ENCODE assay signal across 1 cellular context in the genomic region with DNA sequence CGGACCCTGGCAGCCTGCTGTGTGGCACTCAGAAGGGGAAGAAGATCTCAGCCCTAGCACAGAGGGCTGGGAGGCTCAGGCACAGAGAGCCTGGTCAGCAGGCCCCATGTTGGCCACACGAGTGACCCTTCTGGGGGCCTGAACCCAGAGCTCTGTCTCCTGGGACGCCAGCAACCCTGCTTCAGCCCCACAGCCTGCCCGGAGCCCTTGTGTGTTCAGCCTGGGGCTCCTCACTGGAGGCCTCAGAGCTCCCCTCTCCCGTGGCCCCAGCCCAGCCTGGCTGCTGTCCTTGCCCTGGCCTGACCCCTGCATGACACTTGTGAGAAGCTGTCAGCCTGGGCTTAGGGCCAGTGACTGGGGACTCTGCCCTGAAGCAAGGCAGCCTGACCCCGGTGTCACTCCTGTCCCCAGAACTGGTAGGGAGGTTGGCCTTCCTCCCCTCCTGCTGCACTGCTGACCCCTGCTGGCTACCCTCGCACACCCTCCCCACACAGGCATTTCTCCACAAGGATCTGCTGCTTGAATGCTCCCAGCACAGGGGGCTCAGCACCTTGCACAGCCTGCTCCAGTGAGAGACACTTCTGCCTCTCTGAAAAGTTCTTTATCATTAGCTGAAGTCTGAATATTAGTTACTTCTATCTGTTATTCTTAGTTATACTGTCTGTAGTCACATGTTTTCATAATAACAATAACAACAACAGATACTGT.
TF ChIP-seq lines count a peak whose summit lies in the region.

No MANE protein-coding gene starts in this region.

TF ChIP-seq in K562, 482 proteins besides CTCF, POLR2A, EP300 and RAD21 (continued from another document and continues in another):
- TF ChIP-seq, protein P1, sequence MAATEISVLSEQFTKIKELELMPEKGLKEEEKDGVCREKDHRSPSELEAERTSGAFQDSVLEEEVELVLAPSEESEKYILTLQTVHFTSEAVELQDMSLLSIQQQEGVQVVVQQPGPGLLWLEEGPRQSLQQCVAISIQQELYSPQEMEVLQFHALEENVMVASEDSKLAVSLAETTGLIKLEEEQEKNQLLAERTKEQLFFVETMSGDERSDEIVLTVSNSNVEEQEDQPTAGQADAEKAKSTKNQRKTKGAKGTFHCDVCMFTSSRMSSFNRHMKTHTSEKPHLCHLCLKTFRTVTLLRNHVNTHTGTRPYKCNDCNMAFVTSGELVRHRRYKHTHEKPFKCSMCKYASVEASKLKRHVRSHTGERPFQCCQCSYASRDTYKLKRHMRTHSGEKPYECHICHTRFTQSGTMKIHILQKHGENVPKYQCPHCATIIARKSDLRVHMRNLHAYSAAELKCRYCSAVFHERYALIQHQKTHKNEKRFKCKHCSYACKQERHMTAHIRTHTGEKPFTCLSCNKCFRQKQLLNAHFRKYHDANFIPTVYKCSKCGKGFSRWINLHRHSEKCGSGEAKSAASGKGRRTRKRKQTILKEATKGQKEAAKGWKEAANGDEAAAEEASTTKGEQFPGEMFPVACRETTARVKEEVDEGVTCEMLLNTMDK (IDR thresholded peaks at IDR 0.05; ENCODE audit: borderline replicate concordance, insufficient read depth, low read depth, low read length, poor library complexity, severe bottlenecking): no peak
- TF ChIP-seq KAT2B (IDR thresholded peaks at IDR 0.05; ENCODE audit: low read depth, low read length): no peak
- peak; percentile 41; the same call in 1 of the 2 replicates for TF ChIP-seq MTA3 (IDR thresholded peaks at IDR 0.05; ENCODE audit: borderline replicate concordance)
- TF ChIP-seq ATF3 (IDR thresholded peaks at IDR 0.05): no peak
- no peak for TF ChIP-seq ATF3 (CRISPR knock-in tag; conservative IDR thresholded peaks at IDR 0.05)
- TF ChIP-seq MCM5 (IDR thresholded peaks at IDR 0.05; ENCODE audit: low read depth): no peak
- TF ChIP-seq, protein P2, sequence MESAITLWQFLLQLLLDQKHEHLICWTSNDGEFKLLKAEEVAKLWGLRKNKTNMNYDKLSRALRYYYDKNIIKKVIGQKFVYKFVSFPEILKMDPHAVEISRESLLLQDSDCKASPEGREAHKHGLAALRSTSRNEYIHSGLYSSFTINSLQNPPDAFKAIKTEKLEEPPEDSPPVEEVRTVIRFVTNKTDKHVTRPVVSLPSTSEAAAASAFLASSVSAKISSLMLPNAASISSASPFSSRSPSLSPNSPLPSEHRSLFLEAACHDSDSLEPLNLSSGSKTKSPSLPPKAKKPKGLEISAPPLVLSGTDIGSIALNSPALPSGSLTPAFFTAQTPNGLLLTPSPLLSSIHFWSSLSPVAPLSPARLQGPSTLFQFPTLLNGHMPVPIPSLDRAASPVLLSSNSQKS (CRISPR knock-in tag; IDR thresholded peaks at IDR 0.05): no peak
- TF ChIP-seq, protein P3, sequence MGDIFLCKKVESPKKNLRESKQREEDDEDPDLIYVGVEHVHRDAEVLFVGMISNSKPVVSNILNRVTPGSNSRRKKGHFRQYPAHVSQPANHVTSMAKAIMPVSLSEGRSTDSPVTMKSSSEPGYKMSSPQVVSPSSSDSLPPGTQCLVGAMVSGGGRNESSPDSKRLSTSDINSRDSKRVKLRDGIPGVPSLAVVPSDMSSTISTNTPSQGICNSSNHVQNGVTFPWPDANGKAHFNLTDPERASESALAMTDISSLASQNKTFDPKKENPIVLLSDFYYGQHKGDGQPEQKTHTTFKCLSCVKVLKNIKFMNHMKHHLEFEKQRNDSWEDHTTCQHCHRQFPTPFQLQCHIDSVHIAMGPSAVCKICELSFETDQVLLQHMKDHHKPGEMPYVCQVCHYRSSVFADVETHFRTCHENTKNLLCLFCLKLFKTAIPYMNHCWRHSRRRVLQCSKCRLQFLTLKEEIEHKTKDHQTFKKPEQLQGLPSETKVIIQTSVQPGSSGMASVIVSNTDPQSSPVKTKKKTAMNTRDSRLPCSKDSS (IDR thresholded peaks at IDR 0.05; ENCODE audit: low read depth, partially characterized antibody): no peak
- no peak for TF ChIP-seq BDP1 (IDR thresholded peaks at IDR 0.05; ENCODE audit: insufficient read depth, insufficient read length)
- no peak for TF ChIP-seq ZNF41 (CRISPR knock-in tag; conservative IDR thresholded peaks at IDR 0.05)
- no peak for TF ChIP-seq TAF1 (IDR thresholded peaks at IDR 0.05; ENCODE audit: control insufficient read depth, extremely low read depth, insufficient read depth, low read length, severe bottlenecking)
- TF ChIP-seq CREB1 (IDR thresholded peaks at IDR 0.05): no peak
- peak; percentile 26 for TF ChIP-seq CREB1 (CRISPR knock-in tag; IDR thresholded peaks at IDR 0.05)
- TF ChIP-seq RBM39 (optimal IDR thresholded peaks at IDR 0.05; ENCODE audit: low read depth, low read length): no peak
- peak in 1 of 3 experiments; percentile 29 for TF ChIP-seq YY1 (IDR thresholded peaks at IDR 0.05; ENCODE audit: borderline replicate concordance in 1 of 3, control insufficient read depth in 1 of 3, extremely low read depth in 1 of 3, insufficient read depth in 3 of 3, insufficient read length in 1 of 3, insufficient replicate concordance in 2 of 3, low read depth in 1 of 3, low read length in 2 of 3)
- no peak for TF ChIP-seq POU5F1 (IDR thresholded peaks at IDR 0.05; ENCODE audit: borderline replicate concordance, low read depth, low read length, partially characterized antibody)
- no peak for TF ChIP-seq SNIP1 (IDR thresholded peaks at IDR 0.05; ENCODE audit: low read depth)
- TF ChIP-seq CEBPG (CRISPR knock-in tag; IDR thresholded peaks at IDR 0.05): no peak
- TF ChIP-seq CEBPG (tag; conservative IDR thresholded peaks at IDR 0.05 in 1 of 2, IDR thresholded peaks at IDR 0.05 in 1 of 2): no peak
- no peak for TF ChIP-seq RBM25 (IDR thresholded peaks at IDR 0.05; ENCODE audit: low read depth, low read length, severe bottlenecking)
- TF ChIP-seq CCNT2 (IDR thresholded peaks at IDR 0.05; ENCODE audit: borderline replicate concordance, extremely low read depth, insufficient read length, low read depth, low read length): no peak
- TF ChIP-seq NFIX (CRISPR knock-in tag; IDR thresholded peaks at IDR 0.05; ENCODE audit: low read depth): no peak
- TF ChIP-seq NELFE (IDR thresholded peaks at IDR 0.05; ENCODE audit: insufficient read depth, insufficient read length): no peak
- peak; percentile 62; the same call in 1 of the 2 replicates for TF ChIP-seq NFIC (IDR thresholded peaks at IDR 0.05)
- no peak for TF ChIP-seq SLC30A9 (CRISPR knock-in tag; IDR thresholded peaks at IDR 0.05)
- TF ChIP-seq NR2C2 (CRISPR knock-in tag; IDR thresholded peaks at IDR 0.05): no peak
- TF ChIP-seq NR2C2 (tag; IDR thresholded peaks at IDR 0.05): peak; percentile 89
- no peak for TF ChIP-seq TBL1XR1 (IDR thresholded peaks at IDR 0.05; ENCODE audit: low read length in 2 of 2)
- TF ChIP-seq MCM2 (IDR thresholded peaks at IDR 0.05; ENCODE audit: low read depth): no peak
- TF ChIP-seq U2AF2 (optimal IDR thresholded peaks at IDR 0.05; ENCODE audit: low read depth, low read length): no peak
- TF ChIP-seq STAT6 (CRISPR knock-in tag; IDR thresholded peaks at IDR 0.05): peak; percentile 57; the same call in 1 of the 2 replicates
- no peak for TF ChIP-seq ARID4B (CRISPR knock-in tag; IDR thresholded peaks at IDR 0.05)
- no peak for TF ChIP-seq ZSCAN32 (CRISPR knock-in tag; IDR thresholded peaks at IDR 0.05)
- TF ChIP-seq, protein P4, sequence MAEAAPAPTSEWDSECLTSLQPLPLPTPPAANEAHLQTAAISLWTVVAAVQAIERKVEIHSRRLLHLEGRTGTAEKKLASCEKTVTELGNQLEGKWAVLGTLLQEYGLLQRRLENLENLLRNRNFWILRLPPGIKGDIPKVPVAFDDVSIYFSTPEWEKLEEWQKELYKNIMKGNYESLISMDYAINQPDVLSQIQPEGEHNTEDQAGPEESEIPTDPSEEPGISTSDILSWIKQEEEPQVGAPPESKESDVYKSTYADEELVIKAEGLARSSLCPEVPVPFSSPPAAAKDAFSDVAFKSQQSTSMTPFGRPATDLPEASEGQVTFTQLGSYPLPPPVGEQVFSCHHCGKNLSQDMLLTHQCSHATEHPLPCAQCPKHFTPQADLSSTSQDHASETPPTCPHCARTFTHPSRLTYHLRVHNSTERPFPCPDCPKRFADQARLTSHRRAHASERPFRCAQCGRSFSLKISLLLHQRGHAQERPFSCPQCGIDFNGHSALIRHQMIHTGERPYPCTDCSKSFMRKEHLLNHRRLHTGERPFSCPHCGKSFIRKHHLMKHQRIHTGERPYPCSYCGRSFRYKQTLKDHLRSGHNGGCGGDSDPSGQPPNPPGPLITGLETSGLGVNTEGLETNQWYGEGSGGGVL (CRISPR knock-in tag; IDR thresholded peaks at IDR 0.05): no peak
- TF ChIP-seq ZKSCAN1 (IDR thresholded peaks at IDR 0.05; ENCODE audit: low read depth, low read length): no peak
- no peak for TF ChIP-seq ZNF140 (CRISPR knock-in tag; IDR thresholded peaks at IDR 0.05)
- TF ChIP-seq, protein P5, sequence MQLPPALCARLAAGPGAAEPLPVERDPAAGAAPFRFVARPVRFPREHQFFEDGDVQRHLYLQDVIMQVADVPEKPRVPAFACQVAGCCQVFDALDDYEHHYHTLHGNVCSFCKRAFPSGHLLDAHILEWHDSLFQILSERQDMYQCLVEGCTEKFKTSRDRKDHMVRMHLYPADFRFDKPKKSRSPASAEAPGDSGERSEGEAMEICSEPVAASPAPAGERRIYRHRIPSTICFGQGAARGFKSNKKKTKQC (CRISPR knock-in tag; IDR thresholded peaks at IDR 0.05): no peak
- no peak for TF ChIP-seq PML (IDR thresholded peaks at IDR 0.05; ENCODE audit: low read length)
- TF ChIP-seq RBM14 (IDR thresholded peaks at IDR 0.05; ENCODE audit: borderline replicate concordance, insufficient read depth, low read depth, low read length): no peak
- no peak for TF ChIP-seq ZZZ3 (IDR thresholded peaks at IDR 0.05)
- 0 out of 2 replicates have a peak, but pooled peaks have one; percentile 24 for TF ChIP-seq LARP7 (IDR thresholded peaks at IDR 0.05)
- TF ChIP-seq HDAC8 (tag; IDR thresholded peaks at IDR 0.05): no peak
- TF ChIP-seq MEIS2 (IDR thresholded peaks at IDR 0.05; ENCODE audit: partially characterized antibody): peak; percentile 76
- TF ChIP-seq RBM22 (IDR thresholded peaks at IDR 0.05; ENCODE audit: low read depth, low read length, poor library complexity, severe bottlenecking): no peak
